Comparison of ENCODE assay signal across 10 cellular contexts in the genomic region with DNA sequence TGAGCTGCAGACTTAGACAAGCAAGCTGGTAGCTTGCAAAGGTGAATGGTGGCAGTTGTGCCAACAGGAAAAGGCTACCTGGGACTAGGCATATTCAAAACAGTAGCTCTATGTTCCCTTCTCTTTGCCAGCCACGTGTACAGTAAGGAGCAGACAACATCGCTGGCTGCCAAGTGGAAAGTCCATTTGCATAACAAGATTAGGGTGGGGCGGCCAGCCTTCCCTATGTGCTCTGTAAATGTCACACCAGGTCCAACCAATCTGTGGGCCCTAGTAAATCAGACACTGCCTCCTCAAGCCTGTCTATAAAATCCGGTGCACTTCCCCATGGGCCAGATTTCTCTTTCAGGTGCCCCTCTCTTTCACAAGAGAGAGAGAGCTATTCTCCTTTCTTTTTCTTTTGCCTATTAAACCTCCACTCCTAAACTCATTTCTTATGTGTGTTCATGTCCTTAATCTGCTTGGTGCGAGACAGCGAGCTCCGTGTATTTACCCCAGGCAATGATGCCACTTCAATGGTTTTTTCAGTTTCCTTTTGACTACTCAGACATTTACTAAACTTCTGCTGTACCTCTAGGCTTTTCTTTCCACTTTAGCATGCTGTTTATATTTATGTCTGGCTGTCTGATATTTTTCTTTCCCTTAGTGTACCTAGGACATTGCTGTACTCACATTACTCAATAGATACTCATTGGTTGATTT.
A peak's percentile ranks its signal among the peaks of the same experiment; 100 is the strongest.
DNase-seq lines count a peak whose midpoint lies in the region; ATAC-seq and TF ChIP-seq lines count a peak whose summit lies in the region.
"Had no signal": no experiment of that assay in that cellular context is flagged by ENCODE, and none has a peak within 500 bp of the region (broad histone marks: within the 10 kb centered on the region; RNA-seq: fewer than 3 reads in every experiment).

No MANE protein-coding gene starts in this region.

- H3K27me3 ChIP-seq in WERI-Rb-1 (ENCODE audit: insufficient read depth, low read depth, severe bottlenecking) (no peaks in the 10 kb centered on the region), smooth muscle cell (ENCODE audit: low read depth) (no peaks in the 10 kb centered on the region)
- H3K27me3 ChIP-seq: thyroid gland had no signal

- TF ChIP-seq CTCF in WERI-Rb-1 (IDR thresholded peaks at IDR 0.05; ENCODE audit: low read depth, low read length), result no peak
- no peak for TF ChIP-seq CTCF in smooth muscle cell (IDR thresholded peaks at IDR 0.05; ENCODE audit: borderline replicate concordance, insufficient read depth, poor library complexity, severe bottlenecking)
- no peak for TF ChIP-seq CTCF in GM10248 (IDR thresholded peaks at IDR 0.05; ENCODE audit: control extremely low read depth, extremely low read depth, low read depth, missing control alignments)

- peak overlapping the region; percentile 43 for H2AFZ ChIP-seq in smooth muscle cell (ENCODE audit: low read depth)

- CTCF ChIA-PET in GM10248 (lab: Yijun Ruan, JAX), result no interaction called here

- 65% methylated on average over 7 of the region's 7 CpGs for WGBS in smooth muscle cell (ENCODE audit: low lambda C conversion rate)

- ATAC-seq in HG02981 (IDR thresholded peaks at IDR 0.05; ENCODE audit: unreplicated experiment) (peak; percentile 70), GM21390 (IDR thresholded peaks at IDR 0.05; ENCODE audit: unreplicated experiment) (no peak)
- ATAC-seq: Panc1 had no signal

- H3K27ac ChIP-seq in WERI-Rb-1 (no peak overlapping the region), smooth muscle cell (ENCODE audit: low read depth) (no peak overlapping the region)
- H3K27ac ChIP-seq: thyroid gland had no signal

- H4K20me1 ChIP-seq in smooth muscle cell (ENCODE audit: low read depth), result no peaks in the 10 kb centered on the region

- H3K36me3 ChIP-seq in WERI-Rb-1, result no peaks in the 10 kb centered on the region
- H3K36me3 ChIP-seq in smooth muscle cell (ENCODE audit: low read depth), result no peaks in the 10 kb centered on the region
- H3K36me3 ChIP-seq: thyroid gland had no signal

- H3K79me2 ChIP-seq in smooth muscle cell (ENCODE audit: low read depth), result no peaks in the 10 kb centered on the region

- POLR2A ChIA-PET in GM10248 (lab: Yijun Ruan, JAX), result no interaction called here

- H3F3A ChIP-seq in smooth muscle cell (ENCODE audit: low read depth), result no peaks in the 10 kb centered on the region

- H3K4me2 ChIP-seq in smooth muscle cell, result no peak overlapping the region

- H3K4me1 ChIP-seq in smooth muscle cell (ENCODE audit: low read depth), result peaks cover 19% of the 10 kb centered on the region
- H3K4me1 ChIP-seq: thyroid gland had no signal

- no peak overlapping the region for H3K9ac ChIP-seq in smooth muscle cell (ENCODE audit: low read depth)

- peak; percentile 31 for DNase-seq in NCI-H748 (lab: John Stamatoyannopoulos, UW; ENCODE audit: unreplicated experiment)
- DNase-seq in NCI-H748 treated with DMSO at 0.1 percent for 48 hours (lab: John Stamatoyannopoulos, UW), result no peak
- peak; percentile 59 for DNase-seq in WERI-Rb-1
- no peak for DNase-seq in smooth muscle cell (lab: John Stamatoyannopoulos, UW; ENCODE audit: unreplicated experiment)
- DNase-seq in NCI-H2196 treated with DMSO at 0.1 percent for 48 hours (lab: John Stamatoyannopoulos, UW; ENCODE audit: unreplicated experiment), result no peak
- DNase-seq in GM10248 (ENCODE audit: extremely low spot score), result no peak
- DNase-seq: thyroid gland had no signal

- H3K4me3 ChIP-seq in WERI-Rb-1 (ENCODE audit: low read depth, low read length), result no peak overlapping the region
- H3K4me3 ChIP-seq in smooth muscle cell, result no peak overlapping the region
- H3K4me3 ChIP-seq: thyroid gland had no signal

- H3K9me3 ChIP-seq in WERI-Rb-1 (ENCODE audit: severe bottlenecking) (no peaks in the 10 kb centered on the region), smooth muscle cell (replicated peaks; ENCODE audit: low read depth) (no peaks in the 10 kb centered on the region)
- H3K9me3 ChIP-seq: thyroid gland had no signal

Comparison
In these comparisons a context has a peak if more than half of its experiments do, and no peak if none do; other contexts are left out.
1. DNase-seq: peak in NCI-H748 (single experiment) and WERI-Rb-1 (single experiment); none in NCI-H748 treated with DMSO at 0.1 percent for 48 hours (single experiment), smooth muscle cell (single experiment), NCI-H2196 treated with DMSO at 0.1 percent for 48 hours (single experiment) and GM10248 (single experiment).